9 cellular contexts compared by ENCODE assay signal in genomic region chr4:39706829-39707511, GRCh38. TPM values are rescaled to one million over a fixed set of nuclear protein-coding genes. Genes with fewer than 3 reads are reported as not detected.
DNase-seq lines count a peak whose midpoint lies in the region; ATAC-seq and TF ChIP-seq lines count a peak whose summit lies in the region.
"Had no signal": no experiment of that assay in that cellular context is flagged by ENCODE, and none has a peak within 500 bp of the region (broad histone marks: within the 10 kb centered on the region; RNA-seq: fewer than 3 reads in every experiment).

No MANE protein-coding gene starts in this region.

- no TSS peak for BruUV-seq in PC-9 (replicated peaks; lab: Mats Ljungman, UMichigan)

- 93% methylated on average over 10 of the region's 10 CpGs for WGBS in SK-N-SH (ENCODE audit: low lambda C conversion rate)

- H3K4me1 ChIP-seq in SK-N-SH (ENCODE audit: control insufficient read depth in 1 of 2, insufficient read depth in 2 of 2, low read depth in 1 of 2, low read length in 1 of 2) (peaks cover 0 to 19% of the 10 kb centered on the region in 2 experiments; a peak in 2 of 4 replicates), PC-9 (replicated peaks; ENCODE audit: insufficient read depth) (peaks cover 5% of the 10 kb centered on the region; the same call in 1 of the 2 replicates), skeletal muscle satellite cell (ENCODE audit: control insufficient read depth, insufficient read depth, low read length) (peaks cover 29% of the 10 kb centered on the region), lower lobe of right lung (peaks cover 12% of the 10 kb centered on the region)

- H3K79me2 ChIP-seq in SK-N-SH (ENCODE audit: insufficient read depth) = peaks cover 100% of the 10 kb centered on the region
- H3K79me2 ChIP-seq in PC-9 (ENCODE audit: low read depth) = peaks cover 100% of the 10 kb centered on the region

- CTCF ChIA-PET in SK-N-SH (lab: Yijun Ruan, JAX) = interaction anchor here (1.3 to 1.7 kb wide), 3 partner anchors 9 to 270 kb away, joined by 3 to 5 read pairs (median 5); partner anchors contain the start of gene UBE2K
- CTCF ChIA-PET in PC-9 (lab: Charles Lee) = interaction anchor here (0.6 kb wide), 1 partner anchor 279 kb away, joined by 6 read pairs; no protein-coding TSS in a partner anchor

- POLR2A ChIA-PET in SK-N-SH (lab: Yijun Ruan, JAX) = interaction anchor here (0.5 kb wide), 1 partner anchor 27 kb away, joined by 3 read pairs; no protein-coding TSS in a partner anchor
- POLR2A ChIA-PET in PC-9 (lab: Charles Lee; ENCODE audit: unreplicated experiment) = interaction anchor here (0.5 kb wide), 1 partner anchor 922 kb away, joined by 5 read pairs; no protein-coding TSS in a partner anchor

- H3K9me3 ChIP-seq in SK-N-SH (no peaks in the 10 kb centered on the region), PC-9 (ENCODE audit: insufficient read depth, low read depth) (no peaks in the 10 kb centered on the region), skeletal muscle satellite cell (replicated peaks; ENCODE audit: low read length) (no peaks in the 10 kb centered on the region), lower lobe of right lung (no peaks in the 10 kb centered on the region)

- intact Hi-C loops in PC-9 (cut with micrococcal nuclease; ENCODE audit: unreplicated experiment) = no loop called here
- intact Hi-C loops in lower lobe of right lung (cut with DNase I) = no loop called here

- no peak for DNase-seq in SK-N-SH
- peak; percentile 18 to 49 for DNase-seq in PC-9
- DNase-seq in fibroblast of pulmonary artery (ENCODE audit: low read depth) = peak; percentile 46
- DNase-seq in amygdala (lab: John Stamatoyannopoulos, UW) = no peak
- no peak for DNase-seq in lower lobe of right lung
- DNase-seq: stimulated activated CD4-positive, alpha-beta T cell treated with anti-CD3 and anti-CD28 coated beads, Interleukin-4, amount 100 ng/mL, for 1 hour had no signal

- no peak overlapping the region for H3K9ac ChIP-seq in SK-N-SH
- H3K9ac ChIP-seq in skeletal muscle satellite cell (ENCODE audit: low read depth, low read length) = peak overlapping the region; percentile 48

- H3K27me3 ChIP-seq in SK-N-SH (ENCODE audit: insufficient read depth) (no peaks in the 10 kb centered on the region), PC-9 (ENCODE audit: insufficient read depth, low read depth) (no peaks in the 10 kb centered on the region), skeletal muscle satellite cell (ENCODE audit: control insufficient read depth, insufficient read depth, low read length) (no peaks in the 10 kb centered on the region), lower lobe of right lung (ENCODE audit: low read depth) (no peaks in the 10 kb centered on the region)

- H3K36me3 ChIP-seq in SK-N-SH (replicated peaks in 1 of 2; ENCODE audit: control insufficient read depth in 1 of 2, insufficient read depth in 2 of 2, low read length in 1 of 2) = peaks cover 0 to 24% of the 10 kb centered on the region in 2 experiments
- H3K36me3 ChIP-seq in PC-9 (ENCODE audit: low read depth) = peaks cover 18% of the 10 kb centered on the region
- H3K36me3 ChIP-seq in skeletal muscle satellite cell (ENCODE audit: insufficient read depth, low read length) = peaks cover 23% of the 10 kb centered on the region
- peaks cover 17% of the 10 kb centered on the region for H3K36me3 ChIP-seq in lower lobe of right lung

- H3K9me2 ChIP-seq in SK-N-SH (no peaks in the 10 kb centered on the region), PC-9 (ENCODE audit: insufficient read depth) (no peaks in the 10 kb centered on the region; the same call in 1 of the 2 replicates)

- H3F3A ChIP-seq in SK-N-SH (replicated peaks; ENCODE audit: insufficient read depth) (peaks cover 28% of the 10 kb centered on the region), PC-9 (ENCODE audit: insufficient read depth, low read depth) (peaks cover 28% of the 10 kb centered on the region)

- no peak for TF ChIP-seq EP300 in SK-N-SH (IDR thresholded peaks at IDR 0.05; ENCODE audit: borderline replicate concordance in 1 of 2, low read depth in 1 of 2, low read length in 1 of 2)

- no peak overlapping the region for H3K4me3 ChIP-seq in SK-N-SH (ENCODE audit: low read depth in 2 of 2, low read length in 1 of 2)
- H3K4me3 ChIP-seq in PC-9 = no peak overlapping the region
- H3K4me3 ChIP-seq in fibroblast of pulmonary artery (replicated peaks; ENCODE audit: low read depth, low read length) = no peak overlapping the region
- peak overlapping the region; percentile 20 for H3K4me3 ChIP-seq in skeletal muscle satellite cell (ENCODE audit: low read length)
- H3K4me3 ChIP-seq in lower lobe of right lung = no peak overlapping the region

- peak; percentile 23; the same call in 2 of the 3 replicates for ATAC-seq in SK-N-SH treated with all-trans-retinoic acid at 6 μM for 48 hours
- ATAC-seq in HG03439 (IDR thresholded peaks at IDR 0.05; ENCODE audit: unreplicated experiment) = no peak
- no peak for ATAC-seq in lower lobe of right lung

- TF ChIP-seq CTCF in SK-N-SH (IDR thresholded peaks at IDR 0.05) (no peak), PC-9 (conservative IDR thresholded peaks at IDR 0.05) (no peak), fibroblast of pulmonary artery (IDR thresholded peaks at IDR 0.05; ENCODE audit: low read length, missing control alignments) (no peak), lower lobe of right lung (IDR thresholded peaks at IDR 0.05) (no peak)

- H2AFZ ChIP-seq in SK-N-SH (ENCODE audit: low read depth) (no peak overlapping the region), PC-9 (no peak overlapping the region)

- no peak for TF ChIP-seq RAD21 in SK-N-SH (IDR thresholded peaks at IDR 0.05; ENCODE audit: low read length)

- H3K4me2 ChIP-seq in SK-N-SH = no peak overlapping the region
- H3K4me2 ChIP-seq in PC-9 = no peak overlapping the region
- peak overlapping the region; percentile 51 for H3K4me2 ChIP-seq in skeletal muscle satellite cell (ENCODE audit: low read length)

- H4K20me1 ChIP-seq in SK-N-SH (ENCODE audit: insufficient read depth) (peaks cover 87% of the 10 kb centered on the region), PC-9 (ENCODE audit: insufficient read depth) (peaks cover 86% of the 10 kb centered on the region)

- peak overlapping the region in 1 of 2 experiments; percentile 84; a peak in 2 of 4 replicates for H3K27ac ChIP-seq in SK-N-SH (ENCODE audit: low read depth in 2 of 2, low read length in 1 of 2)
- H3K27ac ChIP-seq in PC-9 = peak overlapping the region; percentile 26; the same call in 1 of the 2 replicates
- no peak overlapping the region for H3K27ac ChIP-seq in lower lobe of right lung

TF ChIP-seq in SK-N-SH treated with all-trans-retinoic acid at 6 μM for 48 hours, 23 proteins besides CTCF, POLR2A, EP300 and RAD21 (continues in another document):
- TF ChIP-seq TOX (CRISPR knock-in tag; IDR thresholded peaks at IDR 0.05; ENCODE audit: borderline replicate concordance) (no peak), ZFP30 (CRISPR knock-in tag; IDR thresholded peaks at IDR 0.05) (no peak), CSDC2 (CRISPR knock-in tag; IDR thresholded peaks at IDR 0.05) (no peak), BACH2 (CRISPR knock-in tag; IDR thresholded peaks at IDR 0.05; ENCODE audit: borderline replicate concordance) (no peak), ZFP3 (CRISPR knock-in tag; IDR thresholded peaks at IDR 0.05) (no peak)
- TF ChIP-seq, protein P1, sequence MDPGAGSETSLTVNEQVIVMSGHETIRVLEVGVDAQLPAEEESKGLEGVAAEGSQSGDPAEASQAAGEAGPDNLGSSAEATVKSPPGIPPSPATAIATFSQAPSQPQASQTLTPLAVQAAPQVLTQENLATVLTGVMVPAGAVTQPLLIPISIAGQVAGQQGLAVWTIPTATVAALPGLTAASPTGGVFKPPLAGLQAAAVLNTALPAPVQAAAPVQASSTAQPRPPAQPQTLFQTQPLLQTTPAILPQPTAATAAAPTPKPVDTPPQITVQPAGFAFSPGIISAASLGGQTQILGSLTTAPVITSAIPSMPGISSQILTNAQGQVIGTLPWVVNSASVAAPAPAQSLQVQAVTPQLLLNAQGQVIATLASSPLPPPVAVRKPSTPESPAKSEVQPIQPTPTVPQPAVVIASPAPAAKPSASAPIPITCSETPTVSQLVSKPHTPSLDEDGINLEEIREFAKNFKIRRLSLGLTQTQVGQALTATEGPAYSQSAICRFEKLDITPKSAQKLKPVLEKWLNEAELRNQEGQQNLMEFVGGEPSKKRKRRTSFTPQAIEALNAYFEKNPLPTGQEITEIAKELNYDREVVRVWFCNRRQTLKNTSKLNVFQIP (CRISPR knock-in tag; IDR thresholded peaks at IDR 0.05; ENCODE audit: borderline replicate concordance, low read depth) = no peak

TF ChIP-seq in SK-N-SH, 30 proteins besides CTCF, POLR2A, EP300 and RAD21 (continues in another document):
- TF ChIP-seq NRF1 (IDR thresholded peaks at IDR 0.05; ENCODE audit: low read depth, low read length) (no peak), ELF1 (IDR thresholded peaks at IDR 0.05) (no peak), FOSL2 (IDR thresholded peaks at IDR 0.05; ENCODE audit: borderline replicate concordance, low read depth) (no peak), EZH2phosphoT487 (IDR thresholded peaks at IDR 0.05; ENCODE audit: borderline replicate concordance, low read depth) (no peak), SMC3 (IDR thresholded peaks at IDR 0.05; ENCODE audit: low read depth, low read length) (no peak), TEAD4 (IDR thresholded peaks at IDR 0.05; ENCODE audit: borderline replicate concordance, insufficient read depth) (no peak), FOXJ3 (CRISPR knock-in tag; IDR thresholded peaks at IDR 0.05) (no peak), GATA2 (CRISPR knock-in tag; IDR thresholded peaks at IDR 0.05) (no peak), JUND (IDR thresholded peaks at IDR 0.05) (no peak)
- TF ChIP-seq, protein P2, sequence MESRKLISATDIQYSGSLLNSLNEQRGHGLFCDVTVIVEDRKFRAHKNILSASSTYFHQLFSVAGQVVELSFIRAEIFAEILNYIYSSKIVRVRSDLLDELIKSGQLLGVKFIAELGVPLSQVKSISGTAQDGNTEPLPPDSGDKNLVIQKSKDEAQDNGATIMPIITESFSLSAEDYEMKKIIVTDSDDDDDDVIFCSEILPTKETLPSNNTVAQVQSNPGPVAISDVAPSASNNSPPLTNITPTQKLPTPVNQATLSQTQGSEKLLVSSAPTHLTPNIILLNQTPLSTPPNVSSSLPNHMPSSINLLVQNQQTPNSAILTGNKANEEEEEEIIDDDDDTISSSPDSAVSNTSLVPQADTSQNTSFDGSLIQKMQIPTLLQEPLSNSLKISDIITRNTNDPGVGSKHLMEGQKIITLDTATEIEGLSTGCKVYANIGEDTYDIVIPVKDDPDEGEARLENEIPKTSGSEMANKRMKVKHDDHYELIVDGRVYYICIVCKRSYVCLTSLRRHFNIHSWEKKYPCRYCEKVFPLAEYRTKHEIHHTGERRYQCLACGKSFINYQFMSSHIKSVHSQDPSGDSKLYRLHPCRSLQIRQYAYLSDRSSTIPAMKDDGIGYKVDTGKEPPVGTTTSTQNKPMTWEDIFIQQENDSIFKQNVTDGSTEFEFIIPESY (IDR thresholded peaks at IDR 0.05; ENCODE audit: borderline replicate concordance, low read depth) = no peak

RNA-seq across cellular contexts. Expression of gene UBE2K, which starts 9.0 kb away (rescaled TPM):
- 54.4 and 102 TPM in 2 replicates for polyA plus RNA-seq in SK-N-SH (2012; rRNA removed)
- 79.9 and 131 TPM in 2 replicates for polyA plus RNA-seq in SK-N-SH (2012; cell fraction: cytosol; rRNA removed)
- 11.5 and 22.3 TPM in 2 replicates for polyA plus RNA-seq in SK-N-SH (2012; cell fraction: nucleus; rRNA removed)
- 89.4 and 129 TPM in 2 replicates for total RNA-seq in PC-9 (2021)
- 16.0 and 19.9 TPM in 2 replicates for total RNA-seq in skeletal muscle satellite cell (2012; rRNA removed)
- 54.3 TPM for total RNA-seq in lower lobe of right lung

Comparison
In these comparisons a context has a peak if more than half of its experiments do, and no peak if none do; other contexts are left out.
1. DNase-seq: peak in PC-9 (2 of 2) and fibroblast of pulmonary artery (single experiment); none in SK-N-SH (single experiment), amygdala (0 of 56) and lower lobe of right lung (single experiment).